Comparison of ENCODE assay signal across 10 cellular contexts in genomic region chr18:27363918-27364317, GRCh38.
DNase-seq lines count a peak whose midpoint lies in the region; ATAC-seq, FAIRE-seq and TF ChIP-seq lines count a peak whose summit lies in the region.
"Had no signal": no experiment of that assay in that cellular context is flagged by ENCODE, and none has a peak within 500 bp of the region (broad histone marks: within the 10 kb centered on the region; RNA-seq: fewer than 3 reads in every experiment).

No MANE protein-coding gene starts in this region.

- H2BK12ac ChIP-seq in neuronal stem cell (ENCODE audit: low read length): no peak overlapping the region

- no peak overlapping the region for H2AFZ ChIP-seq in neuronal stem cell (ENCODE audit: low read length)

- ATAC-seq in HG02610 (IDR thresholded peaks at IDR 0.05; ENCODE audit: unreplicated experiment) (peak; percentile 46), HG02763 (IDR thresholded peaks at IDR 0.05; ENCODE audit: unreplicated experiment) (no peak)

- no peak for DNase-seq in AG10803 (ENCODE audit: low read depth)
- peak; percentile 49 for DNase-seq in RCC 7860 (ENCODE audit: low spot score)
- DNase-seq in inferior parietal cortex (ENCODE audit: extremely low spot score): peak; percentile 9
- no peak for DNase-seq in neuronal stem cell (ENCODE audit: low spot score)
- no peak for DNase-seq in caudate nucleus (lab: John Stamatoyannopoulos, UW)
- DNase-seq in T-helper 2 cell treated with Interferon-gamma antibody and Interleukin-4, amounts not matched to agents 5 μg/mL and 100 μg/mL, for 36 hours (ENCODE audit: low spot score): no peak
- DNase-seq: activated effector memory CD4-positive, alpha-beta T cell treated with Interleukin-2 at 50 U/mL for 16 hours; stimulated activated CD4-positive, alpha-beta T cell treated with anti-CD3 and anti-CD28 coated beads, Interleukin-4, amount 100 ng/mL, for 4 hours had no signal

- H3K27me3 ChIP-seq in neuronal stem cell (ENCODE audit: control insufficient read depth in 3 of 3, insufficient read depth in 3 of 3, low read depth in 1 of 3, low read length in 3 of 3): no peaks in the 10 kb centered on the region

- no peaks in the 10 kb centered on the region for H3K9me3 ChIP-seq in neuronal stem cell (replicated peaks in 1 of 2; ENCODE audit: control insufficient read depth in 2 of 2, insufficient read depth in 1 of 2, low read depth in 1 of 2, low read length in 2 of 2)

- H3K27ac ChIP-seq in neuronal stem cell (replicated peaks; ENCODE audit: low read length) (no peak overlapping the region), caudate nucleus (ENCODE audit: low read depth, low read length) (no peak overlapping the region)

- H3K9ac ChIP-seq in neuronal stem cell (ENCODE audit: low read depth, low read length, poor library complexity): no peak overlapping the region

- no peak overlapping the region for H3K4me3 Mint-ChIP-seq in T-helper 2 cell treated with Interferon-gamma antibody and Interleukin-4, amounts not matched to agents 5 μg/mL and 100 μg/mL, for 36 hours

- TF ChIP-seq CTCF in AG10803 (conservative IDR thresholded peaks at IDR 0.05; ENCODE audit: low read length): peak; percentile 18; the same call in 1 of the 2 replicates

- H3K18ac ChIP-seq in neuronal stem cell (ENCODE audit: low read length): no peak overlapping the region

- H3K27me3 Mint-ChIP-seq in T-helper 2 cell treated with Interferon-gamma antibody and Interleukin-4, amounts not matched to agents 5 μg/mL and 100 μg/mL, for 36 hours (ENCODE audit: low read depth): no peaks in the 10 kb centered on the region

- no peak overlapping the region for H2BK5ac ChIP-seq in neuronal stem cell (ENCODE audit: low read length)

- no peaks in the 10 kb centered on the region for H3K4me1 Mint-ChIP-seq in T-helper 2 cell treated with Interferon-gamma antibody and Interleukin-4, amounts not matched to agents 5 μg/mL and 100 μg/mL, for 36 hours (ENCODE audit: low read depth)

- no peak overlapping the region for H2BK15ac ChIP-seq in neuronal stem cell (ENCODE audit: low read length)

- H3K14ac ChIP-seq in neuronal stem cell (ENCODE audit: low read length): no peak overlapping the region

- H2BK120ac ChIP-seq in neuronal stem cell (ENCODE audit: low read depth, low read length): no peak overlapping the region

- no peak overlapping the region for H3K4ac ChIP-seq in neuronal stem cell (ENCODE audit: low read length)

- H2AK5ac ChIP-seq in neuronal stem cell (ENCODE audit: low read depth, low read length): no peak overlapping the region

- H4K8ac ChIP-seq in neuronal stem cell (ENCODE audit: low read depth, low read length): no peak overlapping the region

- no peaks in the 10 kb centered on the region for H3K36me3 ChIP-seq in neuronal stem cell (replicated peaks in 1 of 2; ENCODE audit: control insufficient read depth in 2 of 2, insufficient read depth in 2 of 2, low read length in 2 of 2)

- no peak overlapping the region for H3K23ac ChIP-seq in neuronal stem cell (ENCODE audit: low read depth, low read length, poor library complexity)

- H4K91ac ChIP-seq in neuronal stem cell (ENCODE audit: low read depth, low read length, poor library complexity): no peak overlapping the region

- FAIRE-seq in RCC 7860 (lab: Jason Lieb, UNC): peak; percentile 76

- peaks cover 0 to 6% of the 10 kb centered on the region in 2 donors for H3K4me1 ChIP-seq in neuronal stem cell (ENCODE audit: control insufficient read depth in 2 of 2, insufficient read depth in 1 of 2, low read depth in 1 of 2, low read length in 2 of 2)

- H3K36me3 Mint-ChIP-seq in T-helper 2 cell treated with Interferon-gamma antibody and Interleukin-4, amounts not matched to agents 5 μg/mL and 100 μg/mL, for 36 hours (ENCODE audit: low read depth): no peaks in the 10 kb centered on the region

- no peaks in the 10 kb centered on the region for H3K9me3 Mint-ChIP-seq in T-helper 2 cell treated with Interferon-gamma antibody and Interleukin-4, amounts not matched to agents 5 μg/mL and 100 μg/mL, for 36 hours

- H3K27ac Mint-ChIP-seq in T-helper 2 cell treated with Interferon-gamma antibody and Interleukin-4, amounts not matched to agents 5 μg/mL and 100 μg/mL, for 36 hours: no peak overlapping the region

- no peak overlapping the region for H3K4me3 ChIP-seq in AG10803 (ENCODE audit: low read length)
- no peak overlapping the region for H3K4me3 ChIP-seq in neuronal stem cell (ENCODE audit: low read length in 2 of 2)

- no peaks in the 10 kb centered on the region for H3K79me1 ChIP-seq in neuronal stem cell (ENCODE audit: low read depth, low read length)

- no peak overlapping the region for H3K4me2 ChIP-seq in neuronal stem cell (ENCODE audit: insufficient read depth, low read length, poor library complexity, severe bottlenecking)

Comparison
In these comparisons a context has a peak if more than half of its experiments do, and no peak if none do; other contexts are left out.
1. DNase-seq: peak in RCC 7860 (single experiment) and inferior parietal cortex (single experiment); none in AG10803 (single experiment), neuronal stem cell (single experiment), caudate nucleus (0 of 61) and T-helper 2 cell treated with Interferon-gamma antibody and Interleukin-4, amounts not matched to agents 5 μg/mL and 100 μg/mL, for 36 hours (single experiment).